ENCODE assay signal across 24 cellular contexts in the genomic region with DNA sequence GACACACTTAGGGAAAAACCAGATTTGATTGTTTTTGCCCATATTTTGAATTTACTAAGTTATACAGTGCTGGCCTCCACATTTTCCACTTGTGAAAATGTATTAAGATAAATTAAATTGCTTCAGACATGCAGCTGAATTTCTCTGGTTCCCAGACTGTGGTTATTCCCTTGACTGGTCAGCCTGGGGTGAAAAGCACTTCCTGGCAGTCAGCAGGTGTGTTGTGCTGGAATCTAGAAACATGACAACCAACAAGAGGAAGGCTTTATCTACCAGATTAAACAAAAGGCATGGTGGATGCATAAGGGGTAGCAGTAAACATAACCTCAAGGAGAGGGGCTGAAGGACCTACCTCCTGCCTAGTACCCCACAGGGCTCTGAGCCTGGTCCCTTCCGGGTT.
A peak's percentile ranks its signal among the peaks of the same experiment; 100 is the strongest.
DNase-seq lines count a peak whose midpoint lies in the region; ATAC-seq, FAIRE-seq and TF ChIP-seq lines count a peak whose summit lies in the region.
"Had no signal": no experiment of that assay in that cellular context is flagged by ENCODE, and none has a peak within 500 bp of the region (broad histone marks: within the 10 kb centered on the region; RNA-seq: fewer than 3 reads in every experiment).

No MANE protein-coding gene starts in this region.

- peaks cover 0 to 28% (median 16%) of the 10 kb centered on the region in 4 donors for H3K4me1 ChIP-seq in sigmoid colon
- H3K4me1 ChIP-seq: right lobe of liver had no signal

- H3K27ac Mint-ChIP-seq in type B pancreatic cell, result no peak overlapping the region
- H3K27ac Mint-ChIP-seq in T-cell, result no peak overlapping the region
- H3K27ac Mint-ChIP-seq: activated CD8-positive, alpha-beta T cell treated with anti-CD3 and anti-CD28 coated beads for 36 hours; activated naive CD4-positive, alpha-beta T cell treated with anti-CD3 and anti-CD28 coated beads, Interleukin-2, amount 50 U/mL, for 24 hours; IgD-negative memory B cell; stimulated activated naive CD8-positive, alpha-beta T cell treated with anti-CD3 and anti-CD28 coated beads, Interleukin-15, amount 100 ng/mL, for 72 hours; T-helper 2 cell treated with Interferon-gamma antibody and Interleukin-4, amounts not matched to agents 5 μg/mL and 100 μg/mL, for 36 hours had no signal

- no peaks in the 10 kb centered on the region for H3K9me3 ChIP-seq in sigmoid colon
- H3K9me3 ChIP-seq: body of pancreas, mucosa of descending colon, right lobe of liver had no signal

- CTCF ChIA-PET in T-cell (lab: Charles Lee), result interaction anchor here in 1 of 2 donors (0.6 kb wide), 1 partner anchor 52 kb away, joined by 4 read pairs; no protein-coding TSS in a partner anchor

- no peaks in the 10 kb centered on the region for H3K36me3 Mint-ChIP-seq in type B pancreatic cell
- no peaks in the 10 kb centered on the region for H3K36me3 Mint-ChIP-seq in T-cell
- H3K36me3 Mint-ChIP-seq: activated naive CD4-positive, alpha-beta T cell treated with anti-CD3 and anti-CD28 coated beads, Interleukin-2, amount 50 U/mL, for 24 hours had no signal

- 76 to 92% methylated on average over 1 of the region's 1 CpG for WGBS in sigmoid colon, 2 donors

- peak; percentile 7 for DNase-seq in HK-2 (ENCODE audit: unreplicated experiment)
- peak; percentile 71 for DNase-seq in astrocyte of the hippocampus (ENCODE audit: low read depth, low spot score)
- no peak for DNase-seq in sigmoid colon
- no peak for DNase-seq in NOMO-1 treated with DMSO at 0.1 percent for 48 hours (lab: John Stamatoyannopoulos, UW; ENCODE audit: unreplicated experiment)
- DNase-seq in DMS153 (lab: John Stamatoyannopoulos, UW), result no peak
- DNase-seq in type B pancreatic cell (ENCODE audit: extremely low spot score, unreplicated experiment), result no peak
- DNase-seq in T-cell, result no peak
- DNase-seq: activated CD4-positive, CD25-positive, alpha-beta regulatory T cell; activated CD8-positive, alpha-beta T cell treated with anti-CD3 and anti-CD28 coated beads for 36 hours; activated T-cell treated with anti-CD3 and anti-CD28 coated beads, Interleukin-2, amount 50 U/mL, for 48 hours; body of pancreas; H7; mucosa of descending colon; NCI-H1930; NCI-H510A treated with DMSO at 0.1 percent for 48 hours; right lobe of liver; SHP77 treated with DMSO at 0.1 percent for 48 hours; stimulated activated CD4-positive, alpha-beta T cell treated with anti-CD3 and anti-CD28 coated beads, Interleukin-2, amount 100 ng/mL, for 24 hours; stimulated activated naive CD8-positive, alpha-beta T cell treated with anti-CD3 and anti-CD28 coated beads, Interleukin-15, amount 100 ng/mL, for 72 hours had no signal

- H3K4me1 Mint-ChIP-seq in type B pancreatic cell (ENCODE audit: unreplicated experiment) (peaks cover 7% of the 10 kb centered on the region), T-cell (peaks cover 0 to 4% (median 2%) of the 10 kb centered on the region in 3 donors)
- H3K4me1 Mint-ChIP-seq: activated naive CD4-positive, alpha-beta T cell treated with anti-CD3 and anti-CD28 coated beads, Interleukin-2, amount 50 U/mL, for 24 hours; stimulated activated naive CD8-positive, alpha-beta T cell treated with anti-CD3 and anti-CD28 coated beads, Interleukin-15, amount 100 ng/mL, for 72 hours had no signal

- H3K27me3 Mint-ChIP-seq in type B pancreatic cell (no peaks in the 10 kb centered on the region), T-cell (peaks cover 0 to 4% of the 10 kb centered on the region in 2 donors)
- H3K27me3 Mint-ChIP-seq: activated CD8-positive, alpha-beta T cell treated with anti-CD3 and anti-CD28 coated beads for 36 hours; stimulated activated naive CD8-positive, alpha-beta T cell treated with anti-CD3 and anti-CD28 coated beads, Interleukin-15, amount 100 ng/mL, for 72 hours had no signal

- POLR2A ChIA-PET in T-cell (lab: Charles Lee), result no interaction called here

- intact Hi-C loops in sigmoid colon (cut with DNase I), result no loop called here

- no peak for TF ChIP-seq POLR2A in sigmoid colon (IDR thresholded peaks at IDR 0.05)

- no peaks in the 10 kb centered on the region for H3K27me3 ChIP-seq in sigmoid colon
- H3K27me3 ChIP-seq: body of pancreas, right lobe of liver had no signal

- no peak overlapping the region for H3K4me3 Mint-ChIP-seq in type B pancreatic cell
- H3K4me3 Mint-ChIP-seq in T-cell, result no peak overlapping the region
- H3K4me3 Mint-ChIP-seq: activated CD8-positive, alpha-beta T cell treated with anti-CD3 and anti-CD28 coated beads for 36 hours; activated naive CD4-positive, alpha-beta T cell treated with anti-CD3 and anti-CD28 coated beads, Interleukin-2, amount 50 U/mL, for 24 hours; IgD-negative memory B cell; stimulated activated naive CD8-positive, alpha-beta T cell treated with anti-CD3 and anti-CD28 coated beads, Interleukin-15, amount 100 ng/mL, for 72 hours; T-helper 2 cell treated with Interferon-gamma antibody and Interleukin-4, amounts not matched to agents 5 μg/mL and 100 μg/mL, for 36 hours had no signal

- peak overlapping the region in 3 of 4 donors; percentile 42 to 48 (median 47) for H3K27ac ChIP-seq in sigmoid colon
- H3K27ac ChIP-seq: right lobe of liver had no signal

- no peaks in the 10 kb centered on the region for H3K36me3 ChIP-seq in sigmoid colon
- H3K36me3 ChIP-seq: right lobe of liver had no signal

- TF ChIP-seq CTCF in sigmoid colon (IDR thresholded peaks at IDR 0.05) (no peak), type B pancreatic cell (conservative IDR thresholded peaks at IDR 0.05) (no peak)

- peak; percentile 93 for FAIRE-seq in islet of Langerhans (lab: Jason Lieb, UNC)
- FAIRE-seq: keratinocyte had no signal

- no peak for TF ChIP-seq EP300 in sigmoid colon (IDR thresholded peaks at IDR 0.05)

- no peak overlapping the region for H3K4me3 ChIP-seq in sigmoid colon
- H3K4me3 ChIP-seq: body of pancreas, mucosa of descending colon, right lobe of liver had no signal

- H3K9me3 Mint-ChIP-seq in type B pancreatic cell (no peaks in the 10 kb centered on the region), T-cell (no peaks in the 10 kb centered on the region)
- H3K9me3 Mint-ChIP-seq: activated CD8-positive, alpha-beta T cell treated with anti-CD3 and anti-CD28 coated beads for 36 hours; activated naive CD4-positive, alpha-beta T cell treated with anti-CD3 and anti-CD28 coated beads, Interleukin-2, amount 50 U/mL, for 24 hours; stimulated activated naive CD8-positive, alpha-beta T cell treated with anti-CD3 and anti-CD28 coated beads, Interleukin-15, amount 100 ng/mL, for 72 hours; T-helper 2 cell treated with Interferon-gamma antibody and Interleukin-4, amounts not matched to agents 5 μg/mL and 100 μg/mL, for 36 hours had no signal

- ATAC-seq in T-cell (replicated peaks in 1 of 4), result no peak
- ATAC-seq: activated CD8-positive, alpha-beta T cell treated with anti-CD3 and anti-CD28 coated beads for 36 hours; mucosa of descending colon; stimulated activated naive CD8-positive, alpha-beta T cell treated with anti-CD3 and anti-CD28 coated beads, Interleukin-15, amount 100 ng/mL, for 72 hours had no signal

Comparison
In these comparisons a context has a peak if more than half of its experiments do, and no peak if none do; other contexts are left out.
1. DNase-seq: peak in HK-2 (single experiment) and astrocyte of the hippocampus (single experiment); none in sigmoid colon (single experiment), NOMO-1 treated with DMSO at 0.1 percent for 48 hours (single experiment), DMS153 (single experiment), type B pancreatic cell (single experiment) and T-cell (0 of 34).